In the genomic region with DNA sequence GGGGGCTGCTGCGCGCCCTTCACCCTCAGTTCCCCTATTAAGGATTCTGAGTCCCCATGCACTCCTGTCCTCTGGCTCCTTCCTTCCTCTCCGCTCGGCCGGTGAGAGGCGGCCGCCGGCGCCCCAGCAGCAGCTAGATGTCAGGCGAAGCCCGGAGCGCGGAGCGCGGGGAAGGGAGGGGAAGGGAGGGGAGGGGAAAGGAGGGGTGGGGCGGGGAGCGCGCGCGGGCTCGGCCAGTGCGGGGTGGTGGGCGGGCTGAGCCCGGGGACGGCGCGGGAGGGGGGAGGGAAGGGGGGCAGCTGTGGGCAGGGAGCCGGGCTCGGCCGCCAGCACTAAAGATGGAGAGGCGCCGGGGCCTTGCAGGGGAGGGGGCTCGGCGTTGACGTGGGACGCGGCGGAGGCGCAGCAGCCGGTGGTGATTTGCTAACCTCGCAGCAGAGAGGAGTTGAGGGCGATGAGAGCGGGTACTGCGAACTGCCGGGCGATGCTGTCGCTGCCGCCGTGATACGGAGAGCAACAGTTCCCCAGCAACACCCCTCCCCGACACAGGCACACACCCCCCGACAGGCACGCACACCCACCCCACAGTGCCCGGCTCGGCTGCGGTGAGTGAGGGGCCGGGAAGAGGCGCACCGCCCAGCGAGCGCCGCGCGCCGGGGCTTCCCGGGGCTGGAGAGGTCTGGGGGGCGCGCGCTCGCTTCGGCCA, we compare ENCODE assay signal across 2 cellular contexts.
TF ChIP-seq lines count a peak whose summit lies in the region.

A gene with protein sequence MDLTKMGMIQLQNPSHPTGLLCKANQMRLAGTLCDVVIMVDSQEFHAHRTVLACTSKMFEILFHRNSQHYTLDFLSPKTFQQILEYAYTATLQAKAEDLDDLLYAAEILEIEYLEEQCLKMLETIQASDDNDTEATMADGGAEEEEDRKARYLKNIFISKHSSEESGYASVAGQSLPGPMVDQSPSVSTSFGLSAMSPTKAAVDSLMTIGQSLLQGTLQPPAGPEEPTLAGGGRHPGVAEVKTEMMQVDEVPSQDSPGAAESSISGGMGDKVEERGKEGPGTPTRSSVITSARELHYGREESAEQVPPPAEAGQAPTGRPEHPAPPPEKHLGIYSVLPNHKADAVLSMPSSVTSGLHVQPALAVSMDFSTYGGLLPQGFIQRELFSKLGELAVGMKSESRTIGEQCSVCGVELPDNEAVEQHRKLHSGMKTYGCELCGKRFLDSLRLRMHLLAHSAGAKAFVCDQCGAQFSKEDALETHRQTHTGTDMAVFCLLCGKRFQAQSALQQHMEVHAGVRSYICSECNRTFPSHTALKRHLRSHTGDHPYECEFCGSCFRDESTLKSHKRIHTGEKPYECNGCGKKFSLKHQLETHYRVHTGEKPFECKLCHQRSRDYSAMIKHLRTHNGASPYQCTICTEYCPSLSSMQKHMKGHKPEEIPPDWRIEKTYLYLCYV (plus strand): TSS at position 434 of the 706 bp plus-strand sequence. CDS start 3,590 bp downstream, outside the sequence.

TF ChIP-seq in HEK293, 187 proteins besides CTCF, POLR2A, EP300 and RAD21 (continues in another document):
- TF ChIP-seq, protein P1, sequence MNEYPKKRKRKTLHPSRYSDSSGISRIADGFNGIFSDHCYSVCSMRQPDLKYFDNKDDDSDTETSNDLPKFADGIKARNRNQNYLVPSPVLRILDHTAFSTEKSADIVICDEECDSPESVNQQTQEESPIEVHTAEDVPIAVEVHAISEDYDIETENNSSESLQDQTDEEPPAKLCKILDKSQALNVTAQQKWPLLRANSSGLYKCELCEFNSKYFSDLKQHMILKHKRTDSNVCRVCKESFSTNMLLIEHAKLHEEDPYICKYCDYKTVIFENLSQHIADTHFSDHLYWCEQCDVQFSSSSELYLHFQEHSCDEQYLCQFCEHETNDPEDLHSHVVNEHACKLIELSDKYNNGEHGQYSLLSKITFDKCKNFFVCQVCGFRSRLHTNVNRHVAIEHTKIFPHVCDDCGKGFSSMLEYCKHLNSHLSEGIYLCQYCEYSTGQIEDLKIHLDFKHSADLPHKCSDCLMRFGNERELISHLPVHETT (tag by site-specific recombination; IDR thresholded peaks at IDR 0.05), result no peak
- TF ChIP-seq ZNF701 (tag by site-specific recombination; IDR thresholded peaks at IDR 0.05) (no peak), SETDB1 (IDR thresholded peaks at IDR 0.05; ENCODE audit: insufficient read length, low read length) (no peak), KLF8 (tag by site-specific recombination; IDR thresholded peaks at IDR 0.05) (peak; percentile 51; the same call in 1 of the 2 replicates), HOXC10 (CRISPR knock-in tag; IDR thresholded peaks at IDR 0.05) (no peak), ZNF843 (tag by site-specific recombination; IDR thresholded peaks at IDR 0.05) (no peak), GLIS2 (tag by site-specific recombination; IDR thresholded peaks at IDR 0.05) (peak; percentile 92), ZBTB17 (tag by site-specific recombination; IDR thresholded peaks at IDR 0.05) (no peak), ZNF600 (tag by site-specific recombination; IDR thresholded peaks at IDR 0.05) (no peak), TCF7L2 (IDR thresholded peaks at IDR 0.05; ENCODE audit: borderline replicate concordance, low read depth, low read length) (no peak), ZNF132 (tag by site-specific recombination; IDR thresholded peaks at IDR 0.05; ENCODE audit: borderline replicate concordance) (no peak), ZNF555 (tag by site-specific recombination; conservative IDR thresholded peaks at IDR 0.05) (no peak), ZNF133 (tag by site-specific recombination; IDR thresholded peaks at IDR 0.05) (no peak), ZNF514 (tag by site-specific recombination; IDR thresholded peaks at IDR 0.05) (no peak), ZNF423 (tag by site-specific recombination; IDR thresholded peaks at IDR 0.05) (no peak), OSR2 (tag by site-specific recombination; IDR thresholded peaks at IDR 0.05) (no peak), HOXA7 (CRISPR knock-in tag; IDR thresholded peaks at IDR 0.05; ENCODE audit: borderline replicate concordance) (no peak), ZSCAN16 (tag by site-specific recombination; IDR thresholded peaks at IDR 0.05) (no peak), ZNF248 (tag by site-specific recombination; IDR thresholded peaks at IDR 0.05) (no peak), ZBTB21 (tag by site-specific recombination; IDR thresholded peaks at IDR 0.05) (0 out of 2 replicates have a peak, but pooled peaks have one; percentile 46)
- TF ChIP-seq, protein P2, sequence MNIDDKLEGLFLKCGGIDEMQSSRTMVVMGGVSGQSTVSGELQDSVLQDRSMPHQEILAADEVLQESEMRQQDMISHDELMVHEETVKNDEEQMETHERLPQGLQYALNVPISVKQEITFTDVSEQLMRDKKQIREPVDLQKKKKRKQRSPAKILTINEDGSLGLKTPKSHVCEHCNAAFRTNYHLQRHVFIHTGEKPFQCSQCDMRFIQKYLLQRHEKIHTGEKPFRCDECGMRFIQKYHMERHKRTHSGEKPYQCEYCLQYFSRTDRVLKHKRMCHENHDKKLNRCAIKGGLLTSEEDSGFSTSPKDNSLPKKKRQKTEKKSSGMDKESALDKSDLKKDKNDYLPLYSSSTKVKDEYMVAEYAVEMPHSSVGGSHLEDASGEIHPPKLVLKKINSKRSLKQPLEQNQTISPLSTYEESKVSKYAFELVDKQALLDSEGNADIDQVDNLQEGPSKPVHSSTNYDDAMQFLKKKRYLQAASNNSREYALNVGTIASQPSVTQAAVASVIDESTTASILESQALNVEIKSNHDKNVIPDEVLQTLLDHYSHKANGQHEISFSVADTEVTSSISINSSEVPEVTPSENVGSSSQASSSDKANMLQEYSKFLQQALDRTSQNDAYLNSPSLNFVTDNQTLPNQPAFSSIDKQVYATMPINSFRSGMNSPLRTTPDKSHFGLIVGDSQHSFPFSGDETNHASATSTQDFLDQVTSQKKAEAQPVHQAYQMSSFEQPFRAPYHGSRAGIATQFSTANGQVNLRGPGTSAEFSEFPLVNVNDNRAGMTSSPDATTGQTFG (tag by site-specific recombination; IDR thresholded peaks at IDR 0.05; ENCODE audit: borderline replicate concordance), result no peak
- TF ChIP-seq, protein P3, sequence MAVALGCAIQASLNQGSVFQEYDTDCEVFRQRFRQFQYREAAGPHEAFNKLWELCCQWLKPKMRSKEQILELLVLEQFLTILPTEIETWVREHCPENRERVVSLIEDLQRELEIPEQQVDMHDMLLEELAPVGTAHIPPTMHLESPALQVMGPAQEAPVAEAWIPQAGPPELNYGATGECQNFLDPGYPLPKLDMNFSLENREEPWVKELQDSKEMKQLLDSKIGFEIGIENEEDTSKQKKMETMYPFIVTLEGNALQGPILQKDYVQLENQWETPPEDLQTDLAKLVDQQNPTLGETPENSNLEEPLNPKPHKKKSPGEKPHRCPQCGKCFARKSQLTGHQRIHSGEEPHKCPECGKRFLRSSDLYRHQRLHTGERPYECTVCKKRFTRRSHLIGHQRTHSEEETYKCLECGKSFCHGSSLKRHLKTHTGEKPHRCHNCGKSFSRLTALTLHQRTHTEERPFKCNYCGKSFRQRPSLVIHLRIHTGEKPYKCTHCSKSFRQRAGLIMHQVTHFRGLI (tag by site-specific recombination; IDR thresholded peaks at IDR 0.05), result no peak
- TF ChIP-seq, protein P4, sequence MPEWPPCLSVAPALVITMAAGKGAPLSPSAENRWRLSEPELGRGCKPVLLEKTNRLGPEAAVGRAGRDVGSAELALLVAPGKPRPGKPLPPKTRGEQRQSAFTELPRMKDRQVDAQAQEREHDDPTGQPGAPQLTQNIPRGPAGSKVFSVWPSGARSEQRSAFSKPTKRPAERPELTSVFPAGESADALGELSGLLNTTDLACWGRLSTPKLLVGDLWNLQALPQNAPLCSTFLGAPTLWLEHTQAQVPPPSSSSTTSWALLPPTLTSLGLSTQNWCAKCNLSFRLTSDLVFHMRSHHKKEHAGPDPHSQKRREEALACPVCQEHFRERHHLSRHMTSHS (tag by site-specific recombination; IDR thresholded peaks at IDR 0.05), result no peak

TF ChIP-seq in neural cell, 6 proteins besides CTCF, POLR2A, EP300 and RAD21 (continued from another document):
- TF ChIP-seq, protein P5, sequence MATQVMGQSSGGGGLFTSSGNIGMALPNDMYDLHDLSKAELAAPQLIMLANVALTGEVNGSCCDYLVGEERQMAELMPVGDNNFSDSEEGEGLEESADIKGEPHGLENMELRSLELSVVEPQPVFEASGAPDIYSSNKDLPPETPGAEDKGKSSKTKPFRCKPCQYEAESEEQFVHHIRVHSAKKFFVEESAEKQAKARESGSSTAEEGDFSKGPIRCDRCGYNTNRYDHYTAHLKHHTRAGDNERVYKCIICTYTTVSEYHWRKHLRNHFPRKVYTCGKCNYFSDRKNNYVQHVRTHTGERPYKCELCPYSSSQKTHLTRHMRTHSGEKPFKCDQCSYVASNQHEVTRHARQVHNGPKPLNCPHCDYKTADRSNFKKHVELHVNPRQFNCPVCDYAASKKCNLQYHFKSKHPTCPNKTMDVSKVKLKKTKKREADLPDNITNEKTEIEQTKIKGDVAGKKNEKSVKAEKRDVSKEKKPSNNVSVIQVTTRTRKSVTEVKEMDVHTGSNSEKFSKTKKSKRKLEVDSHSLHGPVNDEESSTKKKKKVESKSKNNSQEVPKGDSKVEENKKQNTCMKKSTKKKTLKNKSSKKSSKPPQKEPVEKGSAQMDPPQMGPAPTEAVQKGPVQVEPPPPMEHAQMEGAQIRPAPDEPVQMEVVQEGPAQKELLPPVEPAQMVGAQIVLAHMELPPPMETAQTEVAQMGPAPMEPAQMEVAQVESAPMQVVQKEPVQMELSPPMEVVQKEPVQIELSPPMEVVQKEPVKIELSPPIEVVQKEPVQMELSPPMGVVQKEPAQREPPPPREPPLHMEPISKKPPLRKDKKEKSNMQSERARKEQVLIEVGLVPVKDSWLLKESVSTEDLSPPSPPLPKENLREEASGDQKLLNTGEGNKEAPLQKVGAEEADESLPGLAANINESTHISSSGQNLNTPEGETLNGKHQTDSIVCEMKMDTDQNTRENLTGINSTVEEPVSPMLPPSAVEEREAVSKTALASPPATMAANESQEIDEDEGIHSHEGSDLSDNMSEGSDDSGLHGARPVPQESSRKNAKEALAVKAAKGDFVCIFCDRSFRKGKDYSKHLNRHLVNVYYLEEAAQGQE (IDR thresholded peaks at IDR 0.05; ENCODE audit: borderline replicate concordance), result peak; percentile 68
- peak; percentile 74 for TF ChIP-seq MXI1 (conservative IDR thresholded peaks at IDR 0.05; ENCODE audit: poor library complexity, severe bottlenecking)
- no peak for TF ChIP-seq SMC3 (conservative IDR thresholded peaks at IDR 0.05; ENCODE audit: poor library complexity)
- no peak for TF ChIP-seq TAF1 (IDR thresholded peaks at IDR 0.05; ENCODE audit: low read depth)
TF ChIP-seq in neural cell: peak in this region for 3.
